ENCODE assay signal across 5 cellular contexts in the genomic region with DNA sequence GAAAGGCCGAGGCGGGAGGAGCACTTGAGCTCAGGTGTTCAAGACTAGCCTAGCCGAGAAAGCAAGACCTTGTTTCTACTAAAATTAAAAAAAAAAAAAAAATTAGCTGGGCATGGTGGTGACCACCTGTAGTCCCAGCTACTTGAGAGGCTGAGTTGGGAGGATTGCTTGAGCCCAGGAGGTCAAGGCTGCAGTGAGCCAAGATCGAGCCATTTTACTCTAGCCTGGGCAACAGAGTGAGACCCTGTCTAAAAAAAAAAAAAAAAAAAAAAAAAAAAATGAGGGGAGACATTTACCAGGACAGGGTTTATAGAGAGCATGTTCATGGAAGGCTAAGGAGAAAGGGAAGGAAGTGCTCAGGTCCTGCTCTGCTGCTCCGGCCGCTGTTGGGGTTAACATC. TPM values are rescaled to one million over a fixed set of nuclear protein-coding genes. Genes with fewer than 3 reads are reported as not detected.
"Had no signal": no experiment of that assay in that cellular context is flagged by ENCODE, and none has a peak within 500 bp of the region (broad histone marks: within the 10 kb centered on the region; RNA-seq: fewer than 3 reads in every experiment).

No MANE protein-coding gene starts in this region.

RNA-seq across cellular contexts. Expression of a gene that starts 58.4 kb away (rescaled TPM):
- total RNA-seq: GM23248, H1, H4, HFFc6 had no signal
- polyA plus RNA-seq: GM23248, GM23338 had no signal
